ENCODE assay signal across 8 cellular contexts in the genomic region with DNA sequence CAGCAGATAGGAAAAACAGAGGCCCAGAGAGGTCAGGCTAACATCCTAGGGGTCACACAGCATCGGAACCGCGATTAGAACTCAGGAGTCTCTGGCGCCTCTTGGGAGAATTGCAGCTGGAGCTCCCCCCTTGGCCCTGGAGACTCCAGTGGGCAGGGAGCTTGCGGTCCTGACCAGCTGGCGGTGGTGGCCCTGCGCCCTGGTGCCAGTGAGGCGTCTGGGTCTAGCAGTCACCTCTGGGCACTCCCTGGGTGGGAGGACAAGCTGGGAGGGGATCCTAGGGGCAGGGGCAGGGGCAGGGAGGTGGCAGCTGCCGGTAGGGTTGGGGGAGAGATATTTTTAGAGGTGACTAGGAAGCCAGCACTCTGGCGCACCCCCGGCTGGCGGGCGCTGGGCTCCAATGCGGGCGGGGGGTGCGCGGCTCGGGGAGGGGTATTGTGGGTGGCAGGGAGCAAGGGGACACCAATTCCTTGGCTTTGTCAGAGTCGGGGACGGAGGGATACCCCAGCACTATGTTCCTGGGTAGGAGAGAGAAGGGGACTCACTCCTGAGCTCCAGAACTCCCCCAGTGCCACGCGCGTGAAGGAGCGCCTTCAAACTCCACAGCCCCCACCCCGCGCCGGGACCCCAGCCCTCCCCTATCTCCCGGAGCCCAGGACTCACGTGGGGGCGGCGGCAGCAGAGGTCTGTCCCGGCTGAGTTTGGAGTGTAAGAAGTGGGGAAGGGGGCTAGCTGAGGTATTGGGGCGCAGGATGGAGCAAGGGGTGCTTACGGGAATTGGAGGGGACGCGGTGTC. TPM values are rescaled to one million over a fixed set of nuclear protein-coding genes. Genes with fewer than 3 reads are reported as not detected.
DNase-seq lines count a peak whose midpoint lies in the region; ATAC-seq, FAIRE-seq and TF ChIP-seq lines count a peak whose summit lies in the region.

No MANE protein-coding gene starts in this region.

- H3K27me3 ChIP-seq in astrocyte (ENCODE audit: insufficient read depth, low read length) (peaks cover 23% of the 10 kb centered on the region), lower lobe of right lung (ENCODE audit: low read depth) (peaks cover 15% of the 10 kb centered on the region), vagina (no peaks in the 10 kb centered on the region)

- H3K79me2 ChIP-seq in astrocyte (ENCODE audit: insufficient read depth, low read length), result no peaks in the 10 kb centered on the region

- DNase-seq in Right ventricle myocardium superior (no peak), Right ventricle myocardium inferior (ENCODE audit: missing footprints) (no peak), astrocyte (ENCODE audit: low read depth) (no peak), lower lobe of right lung (peak; percentile 51), vagina (ENCODE audit: extremely low spot score in 2 of 2) (no peak), NCI-H774 (lab: John Stamatoyannopoulos, UW) (no peak), LoVo (ENCODE audit: low spot score) (no peak), NCI-H146 (lab: John Stamatoyannopoulos, UW) (no peak)

- intact Hi-C loops in Right ventricle myocardium superior (cut with DNase I) (loop anchor here (5.0 kb wide), 2 partner anchors 38 to 62 kb away; no protein-coding TSS in a partner anchor), Right ventricle myocardium inferior (cut with DNase I) (loop anchor here (5.0 kb wide), 1 partner anchor 62 kb away; no protein-coding TSS in a partner anchor), lower lobe of right lung (cut with DNase I) (loop anchor here (10.0 kb wide), 1 partner anchor 55 kb away; no protein-coding TSS in a partner anchor), vagina (cut with DNase I) (loop anchor here (5.0 kb wide), 1 partner anchor 53 kb away; no protein-coding TSS in a partner anchor)

- peaks cover 2% of the 10 kb centered on the region for H3K36me3 Mint-ChIP-seq in astrocyte (ENCODE audit: low read depth, unreplicated experiment)

- no peaks in the 10 kb centered on the region for H3K9me3 Mint-ChIP-seq in astrocyte (ENCODE audit: unreplicated experiment)

- H3K27me3 Mint-ChIP-seq in astrocyte (ENCODE audit: low read depth, unreplicated experiment), result peaks cover 48% of the 10 kb centered on the region

- H4K20me1 ChIP-seq in astrocyte (ENCODE audit: insufficient read depth, low read length), result peaks cover 11% of the 10 kb centered on the region

- H3K4me3 Mint-ChIP-seq in astrocyte (ENCODE audit: unreplicated experiment), result peak overlapping the region; percentile 83

- peak overlapping the region; percentile 70 for H3K9ac ChIP-seq in astrocyte (ENCODE audit: low read length)

- H3K4me1 ChIP-seq in astrocyte (ENCODE audit: insufficient read depth, low read length) (peaks cover 4% of the 10 kb centered on the region), lower lobe of right lung (peaks cover 23% of the 10 kb centered on the region), vagina (peaks cover 18% of the 10 kb centered on the region)

- H3K36me3 ChIP-seq in astrocyte (ENCODE audit: insufficient read depth, low read length) (no peaks in the 10 kb centered on the region), lower lobe of right lung (no peaks in the 10 kb centered on the region), vagina (no peaks in the 10 kb centered on the region)

- TF ChIP-seq CTCF in astrocyte (IDR thresholded peaks at IDR 0.05; ENCODE audit: insufficient read depth, low read depth, low read length), result no peak
- no peak for TF ChIP-seq CTCF in lower lobe of right lung (IDR thresholded peaks at IDR 0.05)
- TF ChIP-seq CTCF in vagina (IDR thresholded peaks at IDR 0.05), result no peak

- H3K4me3 ChIP-seq in astrocyte (ENCODE audit: insufficient read depth, low read depth, low read length), result peak overlapping the region; percentile 79
- peak overlapping the region; percentile 68 for H3K4me3 ChIP-seq in lower lobe of right lung
- H3K4me3 ChIP-seq in vagina, result peak overlapping the region; percentile 54 to 57

- peak overlapping the region; percentile 62 for H3K27ac Mint-ChIP-seq in astrocyte (ENCODE audit: unreplicated experiment)

- H3K4me2 ChIP-seq in astrocyte (ENCODE audit: low read length), result peak overlapping the region; percentile 98

- peaks cover 8% of the 10 kb centered on the region for H3K4me1 Mint-ChIP-seq in astrocyte (ENCODE audit: low read depth, unreplicated experiment)

- H2AFZ ChIP-seq in astrocyte (ENCODE audit: low read depth, low read length), result peak overlapping the region; percentile 99

- no peaks in the 10 kb centered on the region for H3K9me3 ChIP-seq in astrocyte (ENCODE audit: insufficient read depth, low read depth, low read length)
- no peaks in the 10 kb centered on the region for H3K9me3 ChIP-seq in lower lobe of right lung
- H3K9me3 ChIP-seq in vagina, result no peaks in the 10 kb centered on the region

- FAIRE-seq in astrocyte (lab: Jason Lieb, UNC), result no peak

- no peak overlapping the region for H3K27ac ChIP-seq in astrocyte (ENCODE audit: low read depth, low read length)
- H3K27ac ChIP-seq in lower lobe of right lung, result no peak overlapping the region
- H3K27ac ChIP-seq in vagina, result no peak overlapping the region

- TF ChIP-seq POLR2A in vagina (IDR thresholded peaks at IDR 0.05), result no peak

- ATAC-seq in Right ventricle myocardium superior (ENCODE audit: poor library complexity) (peak; percentile 6), Right ventricle myocardium inferior (no peak), lower lobe of right lung (peak; percentile 2 to 9)

RNA-seq across cellular contexts. Expression of gene PHOSPHO1, which starts 0.6 kb away (rescaled TPM):
- total RNA-seq in Right ventricle myocardium superior (0.22 TPM), Right ventricle myocardium inferior (0.78 TPM), astrocyte (0.79 and 0.95 TPM in 2 replicates), lower lobe of right lung (1.9 TPM), vagina (not detected)

RNA-seq across cellular contexts. Expression of gene ABI3, which starts 19.5 kb away (rescaled TPM):
- total RNA-seq in Right ventricle myocardium superior (5.5 TPM), Right ventricle myocardium inferior (6.3 TPM), astrocyte (0.31 and 0.77 TPM in 2 replicates), lower lobe of right lung (46.8 TPM), vagina (11.0 TPM)

RNA-seq across cellular contexts. Expression of gene GNGT2, which starts 19.6 kb away (rescaled TPM):
- total RNA-seq in Right ventricle myocardium superior (2.1 TPM), Right ventricle myocardium inferior (2.5 TPM), astrocyte (1.1 TPM in 1 of 2 replicates, not detected in the other), lower lobe of right lung (21.1 TPM), vagina (6.6 TPM)
